28 cellular contexts compared by ENCODE assay signal in the genomic region with DNA sequence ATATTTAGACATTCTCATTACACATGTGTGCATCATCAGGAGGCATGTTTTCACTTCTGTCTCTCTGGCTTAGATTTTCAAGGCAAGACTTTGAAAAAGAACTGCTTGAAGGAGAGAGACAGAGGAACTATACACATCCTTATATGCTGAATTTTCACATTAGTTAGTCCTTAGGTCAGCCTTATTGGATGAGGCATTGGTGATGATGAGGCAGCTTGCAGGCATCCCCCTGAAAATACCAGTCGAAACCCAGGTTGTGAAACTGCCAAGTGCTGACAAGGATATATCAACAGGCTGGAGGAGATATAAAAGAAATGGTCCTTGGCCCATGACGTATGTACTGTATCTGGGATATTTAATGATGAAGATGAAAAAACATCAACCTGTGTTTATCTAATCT.
DNase-seq lines count a peak whose midpoint lies in the region; ATAC-seq, FAIRE-seq and TF ChIP-seq lines count a peak whose summit lies in the region.
"Had no signal": no experiment of that assay in that cellular context is flagged by ENCODE, and none has a peak within 500 bp of the region (broad histone marks: within the 10 kb centered on the region; RNA-seq: fewer than 3 reads in every experiment).

No MANE protein-coding gene starts in this region.

- in situ Hi-C loops in HepG2 (cut with HindIII; ENCODE audit: extremely low pct_ligation_motif_present, low pct_unique_long_range_greater_than_20kb): no loop called here

- TF ChIP-seq EP300 in HepG2 (IDR thresholded peaks at IDR 0.05; ENCODE audit: low read depth in 2 of 2, low read length in 2 of 2): no peak
- no peak for TF ChIP-seq EP300 in HepG2 (CRISPR knock-in tag; IDR thresholded peaks at IDR 0.05; ENCODE audit: borderline replicate concordance)

- FAIRE-seq in HepG2 (lab: Jason Lieb, UNC): no peak

- POLR2A ChIA-PET in HepG2 (lab: Yijun Ruan, JAX): no interaction called here

- CTCF ChIA-PET in HepG2 (lab: Yijun Ruan, JAX; ENCODE audit: low intra/inter-chr PET ratio, low total read pairs): no interaction called here

- no peak for TF ChIP-seq POLR2A in HepG2 (IDR thresholded peaks at IDR 0.05; ENCODE audit: insufficient read depth in 1 of 2, low read depth in 2 of 2, low read length in 2 of 2)
- no peak for TF ChIP-seq POLR2A in right lobe of liver (IDR thresholded peaks at IDR 0.05)

- no peaks in the 10 kb centered on the region; a peak in 1 of 5 replicates for H3K27me3 ChIP-seq in HepG2 (ENCODE audit: control insufficient read depth in 1 of 2, insufficient read depth in 2 of 2, low read length in 2 of 2)
- no peaks in the 10 kb centered on the region for H3K27me3 ChIP-seq in right lobe of liver
- H3K27me3 ChIP-seq: hepatocyte, uterus had no signal

- TF ChIP-seq CTCF in HepG2 (CRISPR knock-in tag; IDR thresholded peaks at IDR 0.05) (no peak), right lobe of liver (IDR thresholded peaks at IDR 0.05) (no peak), fibroblast of pulmonary artery (IDR thresholded peaks at IDR 0.05; ENCODE audit: low read length, missing control alignments) (no peak)

- H3K79me2 ChIP-seq in HepG2 (ENCODE audit: insufficient read depth, low read length): no peaks in the 10 kb centered on the region
- H3K79me2 ChIP-seq: hepatocyte had no signal

- TF ChIP-seq RAD21 in HepG2 (CRISPR knock-in tag; IDR thresholded peaks at IDR 0.05): no peak

- no peak overlapping the region for H3K4me2 ChIP-seq in HepG2 (ENCODE audit: low read depth, low read length)
- H3K4me2 ChIP-seq: hepatocyte had no signal

- no peak overlapping the region for H3K27ac ChIP-seq in HepG2 (ENCODE audit: extremely low read length, insufficient read depth, low read length)
- no peak overlapping the region for H3K27ac ChIP-seq in right lobe of liver
- H3K27ac ChIP-seq: epithelial cell of prostate, hepatocyte, thoracic aorta, uterus had no signal

- no peak for DNase-seq in HepG2 (ENCODE audit: low spot score)
- DNase-seq in right lobe of liver: no peak
- peak; percentile 48 for DNase-seq in amniotic stem cell (lab: John Stamatoyannopoulos, UW)
- peak; percentile 20 for DNase-seq in fibroblast of pulmonary artery (ENCODE audit: low read depth)
- no peak for DNase-seq in cardiac septum (ENCODE audit: low spot score)
- no peak for DNase-seq in effector CD8-positive, alpha-beta T cell (lab: John Stamatoyannopoulos, UW)
- no peak for DNase-seq in stimulated activated naive CD8-positive, alpha-beta T cell treated with anti-CD3 and anti-CD28 coated beads, Interleukin-15, Interleukin-2, amounts not matched to agents 100 U/mL and 50 U/mL, for 24 hours
- DNase-seq: 8988T; activated CD4-positive, alpha-beta T cell treated with anti-CD3 and anti-CD28 coated beads for 4 hours; activated T-cell treated with anti-CD3 and anti-CD28 coated beads for 4 hours; AML-193; DMS 273 treated with DMSO at 0.1 percent for 48 hours; foreskin melanocyte; H9; KG1; mesendoderm; NCI-H1436; NCI-H2081 treated with DMSO at 0.1 percent for 48 hours; NCI-H226; NCI-H82; stimulated activated naive CD4-positive, alpha-beta T cell treated with Interleukin-2 at 50 U/mL for 16 hours; T-helper 17 cell; uterus had no signal

- no peak overlapping the region for H2AFZ ChIP-seq in HepG2 (ENCODE audit: low read length)
- H2AFZ ChIP-seq: hepatocyte had no signal

- BruUV-seq in HepG2 (replicated peaks; lab: Mats Ljungman, UMichigan): no TSS peak

- H3K36me3 ChIP-seq in HepG2 (replicated peaks in 1 of 2; ENCODE audit: control insufficient read depth in 1 of 2, insufficient read depth in 2 of 2, low read length in 2 of 2) (no peaks in the 10 kb centered on the region), right lobe of liver (no peaks in the 10 kb centered on the region)
- H3K36me3 ChIP-seq: thoracic aorta, uterus had no signal

- WGBS in HepG2 (ENCODE audit: low lambda C conversion rate): 4% methylated on average over 2 of the region's 2 CpGs
- WGBS in right lobe of liver (ENCODE audit: insufficient coverage, low coverage, low lambda C conversion rate, missing lambda C conversion rate): 59% methylated on average over 2 of the region's 2 CpGs

- no peak overlapping the region for H3K9ac ChIP-seq in HepG2 (ENCODE audit: insufficient read depth, low read depth, low read length)

- no peaks in the 10 kb centered on the region for H4K20me1 ChIP-seq in HepG2 (ENCODE audit: insufficient read depth, low read length)

- no peak for ATAC-seq in HepG2
- ATAC-seq in right lobe of liver: no peak
- no peak for ATAC-seq in HG02885 (IDR thresholded peaks at IDR 0.05; ENCODE audit: poor library complexity, unreplicated experiment)
- no peak for ATAC-seq in stimulated activated naive CD8-positive, alpha-beta T cell treated with anti-CD3 and anti-CD28 coated beads, Interleukin-15, Interleukin-2, amounts not matched to agents 100 U/mL and 50 U/mL, for 24 hours
- ATAC-seq: activated naive CD4-positive, alpha-beta T cell treated with anti-CD3 and anti-CD28 coated beads, Interleukin-2, amount 50 U/mL, for 72 hours; T-helper 17 cell had no signal

- no peaks in the 10 kb centered on the region for H3K4me1 ChIP-seq in HepG2 (ENCODE audit: insufficient read depth, low read length)
- H3K4me1 ChIP-seq in right lobe of liver: no peaks in the 10 kb centered on the region
- H3K4me1 ChIP-seq: uterus had no signal

- intact Hi-C loops in HepG2 (cut with micrococcal nuclease; ENCODE audit: unreplicated experiment): no loop called here
- intact Hi-C loops in right lobe of liver (cut with DNase I): no loop called here
- intact Hi-C loops in cardiac septum (cut with DNase I): no loop called here

- H3K4me3 ChIP-seq in HepG2 (replicated peaks in 1 of 3; ENCODE audit: insufficient read depth in 1 of 3, low read depth in 2 of 3, low read length in 3 of 3): no peak overlapping the region
- H3K4me3 ChIP-seq in right lobe of liver: no peak overlapping the region
- H3K4me3 ChIP-seq in fibroblast of pulmonary artery (replicated peaks; ENCODE audit: low read depth, low read length): no peak overlapping the region
- H3K4me3 ChIP-seq: hepatocyte, thoracic aorta, uterus had no signal

- H3K9me3 ChIP-seq in HepG2 (ENCODE audit: low read length): no peaks in the 10 kb centered on the region; the same call in 1 of the 2 replicates
- no peaks in the 10 kb centered on the region for H3K9me3 ChIP-seq in right lobe of liver
- H3K9me3 ChIP-seq: uterus had no signal

TF ChIP-seq in HepG2, 621 proteins besides CTCF, POLR2A, EP300 and RAD21:
- TF ChIP-seq CREB1 (IDR thresholded peaks at IDR 0.05) (peak; percentile 40), CREB1 (CRISPR knock-in tag; IDR thresholded peaks at IDR 0.05) (no peak)
- TF ChIP-seq, protein P1, sequence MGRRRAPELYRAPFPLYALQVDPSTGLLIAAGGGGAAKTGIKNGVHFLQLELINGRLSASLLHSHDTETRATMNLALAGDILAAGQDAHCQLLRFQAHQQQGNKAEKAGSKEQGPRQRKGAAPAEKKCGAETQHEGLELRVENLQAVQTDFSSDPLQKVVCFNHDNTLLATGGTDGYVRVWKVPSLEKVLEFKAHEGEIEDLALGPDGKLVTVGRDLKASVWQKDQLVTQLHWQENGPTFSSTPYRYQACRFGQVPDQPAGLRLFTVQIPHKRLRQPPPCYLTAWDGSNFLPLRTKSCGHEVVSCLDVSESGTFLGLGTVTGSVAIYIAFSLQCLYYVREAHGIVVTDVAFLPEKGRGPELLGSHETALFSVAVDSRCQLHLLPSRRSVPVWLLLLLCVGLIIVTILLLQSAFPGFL (CRISPR knock-in tag; IDR thresholded peaks at IDR 0.05): no peak
TF ChIP-seq in HepG2: peak in this region for 1.

Comparison
In these comparisons a context has a peak if more than half of its experiments do, and no peak if none do; other contexts are left out.
1. DNase-seq: peak in amniotic stem cell (single experiment) and fibroblast of pulmonary artery (single experiment); none in HepG2 (single experiment), right lobe of liver (0 of 3), cardiac septum (single experiment), effector CD8-positive, alpha-beta T cell (single experiment) and stimulated activated naive CD8-positive, alpha-beta T cell treated with anti-CD3 and anti-CD28 coated beads, Interleukin-15, Interleukin-2, amounts not matched to agents 100 U/mL and 50 U/mL, for 24 hours (single experiment).